In the genomic region with DNA sequence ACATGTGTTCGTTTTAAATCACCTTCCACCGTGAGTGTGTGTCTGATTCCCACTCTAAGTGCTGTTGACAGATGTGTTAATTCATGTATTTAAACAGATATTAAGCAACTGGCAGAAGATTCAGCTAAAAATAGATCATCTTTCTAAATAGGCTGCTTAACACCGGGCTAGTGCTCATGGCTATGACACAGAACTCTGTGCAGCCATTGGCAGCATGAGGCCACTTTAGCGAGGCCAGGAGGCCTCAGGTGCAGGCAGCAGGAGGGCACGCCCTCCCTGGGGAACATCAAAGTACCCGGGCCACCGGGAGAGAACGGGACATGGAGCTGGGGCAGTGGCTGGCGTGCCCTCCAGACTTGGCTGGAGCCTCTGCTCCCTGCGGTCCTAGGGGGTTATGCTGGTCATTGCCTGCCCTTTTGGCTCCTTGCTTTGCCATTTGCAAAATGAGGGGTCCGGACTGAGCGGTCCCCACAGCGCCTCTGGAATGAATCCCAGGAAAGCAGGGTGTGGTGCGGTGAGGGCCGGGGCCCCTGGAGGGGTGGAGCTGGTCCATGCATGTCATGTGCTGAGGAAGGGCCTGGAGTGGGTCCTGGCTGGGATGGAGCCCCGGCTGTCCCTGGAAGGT, we compare ENCODE assay signal across 15 cellular contexts.
A peak's percentile ranks its signal among the peaks of the same experiment; 100 is the strongest.
DNase-seq lines count a peak whose midpoint lies in the region; ATAC-seq and TF ChIP-seq lines count a peak whose summit lies in the region.
"Had no signal": no experiment of that assay in that cellular context is flagged by ENCODE, and none has a peak within 500 bp of the region (broad histone marks: within the 10 kb centered on the region; RNA-seq: fewer than 3 reads in every experiment).

No MANE protein-coding gene starts in this region.

- TF ChIP-seq CTCF in RWPE1 (conservative IDR thresholded peaks at IDR 0.05; ENCODE audit: low read depth) (no peak), type B pancreatic cell (conservative IDR thresholded peaks at IDR 0.05) (no peak), coronary artery (IDR thresholded peaks at IDR 0.05) (no peak)

- H3K36me3 Mint-ChIP-seq in type B pancreatic cell: no peaks in the 10 kb centered on the region
- H3K36me3 Mint-ChIP-seq: activated naive CD8-positive, alpha-beta T cell treated with anti-CD3 and anti-CD28 coated beads, Interleukin-2, amount 10 ng/mL, durations not matched to agents 7 days and 5 days had no signal

- CTCF ChIA-PET in RWPE1 (lab: Yijun Ruan, JAX): interaction anchor here (0.6 to 0.7 kb wide), 3 partner anchors 197 to 568 kb away, joined by 3 to 4 read pairs (median 3); no protein-coding TSS in a partner anchor

- no peak for ATAC-seq in activated CD4-positive, CD25-positive, alpha-beta regulatory T cell treated with anti-CD3 and anti-CD28 coated beads, Interleukin-2, amount 50 U/mL, for 24 hours
- ATAC-seq in left lobe of liver (no peak), HG03469 (IDR thresholded peaks at IDR 0.05; ENCODE audit: unreplicated experiment) (no peak)

- no peak overlapping the region for H3K4me3 ChIP-seq in coronary artery
- H3K4me3 ChIP-seq: heart left ventricle, thoracic aorta had no signal

- H3K27ac ChIP-seq in RWPE1 (peak overlapping the region; percentile 80), coronary artery (no peak overlapping the region)
- H3K27ac ChIP-seq: heart left ventricle, thoracic aorta had no signal

- H3K9me3 Mint-ChIP-seq in type B pancreatic cell: peaks cover 5% of the 10 kb centered on the region
- H3K9me3 Mint-ChIP-seq: activated naive CD8-positive, alpha-beta T cell treated with anti-CD3 and anti-CD28 coated beads, Interleukin-2, amount 10 ng/mL, durations not matched to agents 7 days and 5 days had no signal

- H3K4me1 Mint-ChIP-seq in type B pancreatic cell (ENCODE audit: unreplicated experiment): peaks cover 5% of the 10 kb centered on the region
- H3K4me1 Mint-ChIP-seq: activated naive CD8-positive, alpha-beta T cell treated with anti-CD3 and anti-CD28 coated beads, Interleukin-2, amount 10 ng/mL, durations not matched to agents 7 days and 5 days had no signal

- no peak overlapping the region for H3K4me3 Mint-ChIP-seq in type B pancreatic cell
- H3K4me3 Mint-ChIP-seq: activated naive CD8-positive, alpha-beta T cell treated with anti-CD3 and anti-CD28 coated beads, Interleukin-2, amount 10 ng/mL, durations not matched to agents 7 days and 5 days had no signal

- POLR2A ChIA-PET in RWPE1 (lab: Yijun Ruan, JAX; ENCODE audit: low non-redundant PET): interaction anchor here (0.7 kb wide), 1 partner anchor 38 kb away, joined by 3 read pairs; no protein-coding TSS in a partner anchor

- H3K27me3 Mint-ChIP-seq in type B pancreatic cell: peaks cover 4% of the 10 kb centered on the region
- H3K27me3 Mint-ChIP-seq: activated naive CD8-positive, alpha-beta T cell treated with anti-CD3 and anti-CD28 coated beads, Interleukin-2, amount 10 ng/mL, durations not matched to agents 7 days and 5 days had no signal

- DNase-seq in activated CD4-positive, CD25-positive, alpha-beta regulatory T cell treated with anti-CD3 and anti-CD28 coated beads, Interleukin-2, amount 50 U/mL, for 72 hours: peak; percentile 21
- no peak for DNase-seq in RWPE1 (ENCODE audit: low spot score)
- DNase-seq in left lobe of liver (ENCODE audit: low spot score): peak; percentile 40
- DNase-seq in type B pancreatic cell (ENCODE audit: extremely low spot score, unreplicated experiment): peak; percentile 52
- no peak for DNase-seq in activated gamma-delta T cell treated with Interleukin-2 at 50 U/mL for 16 hours
- DNase-seq in coronary artery (ENCODE audit: low spot score): no peak
- DNase-seq: activated naive CD8-positive, alpha-beta T cell treated with anti-CD3 and anti-CD28 coated beads, Interleukin-2, amount 10 ng/mL, durations not matched to agents 7 days and 5 days; DMS53; MM.1S; NCI-H510A treated with DMSO at 0.1 percent for 48 hours; stimulated activated CD4-positive, alpha-beta T cell treated with anti-CD3 and anti-CD28 coated beads, Interleukin-12 subunit alpha, Interleukin-12 subunit beta, amount 100 ng/mL, for 4 hours had no signal

- H3K27ac Mint-ChIP-seq in type B pancreatic cell: no peak overlapping the region
- H3K27ac Mint-ChIP-seq: activated naive CD8-positive, alpha-beta T cell treated with anti-CD3 and anti-CD28 coated beads, Interleukin-2, amount 10 ng/mL, durations not matched to agents 7 days and 5 days had no signal

Comparison
In these comparisons a context has a peak if more than half of its experiments do, and no peak if none do; other contexts are left out.
1. DNase-seq: peak in activated CD4-positive, CD25-positive, alpha-beta regulatory T cell treated with anti-CD3 and anti-CD28 coated beads, Interleukin-2, amount 50 U/mL, for 72 hours (single experiment), left lobe of liver (single experiment) and type B pancreatic cell (single experiment); none in RWPE1 (single experiment), activated gamma-delta T cell treated with Interleukin-2 at 50 U/mL for 16 hours (single experiment) and coronary artery (single experiment).